In genomic region chrX:19514791-19515614, GRCh38 we compare ENCODE assay signal across 7 cellular contexts. TPM values are rescaled to one million over a fixed set of nuclear protein-coding genes. Genes with fewer than 3 reads are reported as not detected.
DNase-seq lines count a peak whose midpoint lies in the region; ATAC-seq and TF ChIP-seq lines count a peak whose summit lies in the region.

A gene with protein sequence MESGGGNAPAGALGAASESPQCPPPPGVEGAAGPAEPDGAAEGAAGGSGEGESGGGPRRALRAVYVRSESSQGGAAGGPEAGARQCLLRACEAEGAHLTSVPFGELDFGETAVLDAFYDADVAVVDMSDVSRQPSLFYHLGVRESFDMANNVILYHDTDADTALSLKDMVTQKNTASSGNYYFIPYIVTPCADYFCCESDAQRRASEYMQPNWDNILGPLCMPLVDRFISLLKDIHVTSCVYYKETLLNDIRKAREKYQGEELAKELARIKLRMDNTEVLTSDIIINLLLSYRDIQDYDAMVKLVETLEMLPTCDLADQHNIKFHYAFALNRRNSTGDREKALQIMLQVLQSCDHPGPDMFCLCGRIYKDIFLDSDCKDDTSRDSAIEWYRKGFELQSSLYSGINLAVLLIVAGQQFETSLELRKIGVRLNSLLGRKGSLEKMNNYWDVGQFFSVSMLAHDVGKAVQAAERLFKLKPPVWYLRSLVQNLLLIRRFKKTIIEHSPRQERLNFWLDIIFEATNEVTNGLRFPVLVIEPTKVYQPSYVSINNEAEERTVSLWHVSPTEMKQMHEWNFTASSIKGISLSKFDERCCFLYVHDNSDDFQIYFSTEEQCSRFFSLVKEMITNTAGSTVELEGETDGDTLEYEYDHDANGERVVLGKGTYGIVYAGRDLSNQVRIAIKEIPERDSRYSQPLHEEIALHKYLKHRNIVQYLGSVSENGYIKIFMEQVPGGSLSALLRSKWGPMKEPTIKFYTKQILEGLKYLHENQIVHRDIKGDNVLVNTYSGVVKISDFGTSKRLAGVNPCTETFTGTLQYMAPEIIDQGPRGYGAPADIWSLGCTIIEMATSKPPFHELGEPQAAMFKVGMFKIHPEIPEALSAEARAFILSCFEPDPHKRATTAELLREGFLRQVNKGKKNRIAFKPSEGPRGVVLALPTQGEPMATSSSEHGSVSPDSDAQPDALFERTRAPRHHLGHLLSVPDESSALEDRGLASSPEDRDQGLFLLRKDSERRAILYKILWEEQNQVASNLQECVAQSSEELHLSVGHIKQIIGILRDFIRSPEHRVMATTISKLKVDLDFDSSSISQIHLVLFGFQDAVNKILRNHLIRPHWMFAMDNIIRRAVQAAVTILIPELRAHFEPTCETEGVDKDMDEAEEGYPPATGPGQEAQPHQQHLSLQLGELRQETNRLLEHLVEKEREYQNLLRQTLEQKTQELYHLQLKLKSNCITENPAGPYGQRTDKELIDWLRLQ (N-terminal part only) (minus strand): TSS chrX:19515508. CDS start chrX:19515261, 247 bp downstream.

- H3K27ac Mint-ChIP-seq in WTC11 = no peak within 1 kb of the TSS
- no peak within 1 kb of the TSS for H3K27ac Mint-ChIP-seq in progenitor cell of endocrine pancreas

- POLR2A ChIA-PET in WTC11 (lab: Charles Lee) = interaction anchor here (0.7 kb wide), 1 partner anchor 285 kb away, joined by 3 read pairs; no protein-coding TSS in a partner anchor

- ATAC-seq in WTC11 = peak; percentile 78
- peak; percentile 70 for ATAC-seq in foreskin keratinocyte

- CTCF ChIA-PET in WTC11 (lab: Charles Lee) = interaction anchor here (0.9 to 1.9 kb wide), 3 partner anchors 132 to 143 kb away, joined by 3 to 6 read pairs (median 5); no protein-coding TSS in a partner anchor

- DNase-seq in Daoy (ENCODE audit: low read depth) (peak; percentile 55), HL-60 (ENCODE audit: low read depth in 1 of 2, low spot score in 1 of 2) (peak; percentile 6 to 16), WTC11 (ENCODE audit: low spot score) (peak; percentile 46), foreskin keratinocyte (no peak), progenitor cell of endocrine pancreas (ENCODE audit: low spot score, unreplicated experiment) (peak; percentile 24), NCI-H226 (no peak), uterus (no peak)

- H3K27ac ChIP-seq in HL-60 (replicated peaks) = no peak within 1 kb of the TSS
- H3K27ac ChIP-seq in foreskin keratinocyte = no peak within 1 kb of the TSS
- no peak within 1 kb of the TSS for H3K27ac ChIP-seq in uterus

- H3K27me3 ChIP-seq in HL-60 (ENCODE audit: insufficient read depth, poor library complexity, severe bottlenecking) (no peaks in the 10 kb centered on the region), foreskin keratinocyte (peaks cover 33% of the 10 kb centered on the region), uterus (peaks cover 0 to 9% of the 10 kb centered on the region in 2 donors)

- TF ChIP-seq POLR2A in uterus (IDR thresholded peaks at IDR 0.05) = no peak

- peak within 1 kb of the TSS; percentile 39 for H3K4me3 ChIP-seq in HL-60 (replicated peaks; ENCODE audit: insufficient read depth, low read length)
- peak within 1 kb of the TSS in 1 of 2 donors; percentile 34 for H3K4me3 ChIP-seq in uterus

- H3K4me1 Mint-ChIP-seq in WTC11 (peaks cover 12% of the 10 kb centered on the region), progenitor cell of endocrine pancreas (ENCODE audit: low read depth) (peaks cover 8% of the 10 kb centered on the region)

- intact Hi-C loops in uterus (cut with DNase I; ENCODE audit: low total_unique reads) = no loop called here

- H3K4me1 ChIP-seq in foreskin keratinocyte (no peaks in the 10 kb centered on the region), uterus (no peaks in the 10 kb centered on the region)

- no peaks in the 10 kb centered on the region for H3K36me3 ChIP-seq in uterus

- H3K36me3 Mint-ChIP-seq in WTC11 (peaks cover 2% of the 10 kb centered on the region; the same call in 1 of the 2 replicates), progenitor cell of endocrine pancreas (ENCODE audit: insufficient read depth) (peaks cover 1% of the 10 kb centered on the region)

- H3K9me3 ChIP-seq in uterus = no peaks in the 10 kb centered on the region

- TF ChIP-seq CTCF in HL-60 (IDR thresholded peaks at IDR 0.05; ENCODE audit: insufficient read depth, low read length) (no peak), WTC11 (IDR thresholded peaks at IDR 0.05) (0 out of 2 replicates have a peak, but pooled peaks have one; percentile 17), foreskin keratinocyte (conservative IDR thresholded peaks at IDR 0.05) (no peak), progenitor cell of endocrine pancreas (IDR thresholded peaks at IDR 0.05; ENCODE audit: unreplicated experiment) (no peak), uterus (IDR thresholded peaks at IDR 0.05) (peak in 1 of 4 experiments; percentile 8)

- H3K9me3 Mint-ChIP-seq in WTC11 = no peaks in the 10 kb centered on the region; the same call in 1 of the 2 replicates
- peaks cover 19% of the 10 kb centered on the region for H3K9me3 Mint-ChIP-seq in progenitor cell of endocrine pancreas (ENCODE audit: low read depth)

- H3K27me3 Mint-ChIP-seq in WTC11 (ENCODE audit: low read depth) = peaks cover 26% of the 10 kb centered on the region
- peaks cover 19% of the 10 kb centered on the region for H3K27me3 Mint-ChIP-seq in progenitor cell of endocrine pancreas

- H3K4me3 Mint-ChIP-seq in WTC11 = peak within 1 kb of the TSS; percentile 62
- H3K4me3 Mint-ChIP-seq in progenitor cell of endocrine pancreas (ENCODE audit: low read depth) = peak within 1 kb of the TSS; percentile 57

TF ChIP-seq in WTC11, 78 proteins besides CTCF, POLR2A, EP300 and RAD21:
- TF ChIP-seq IRF2 (CRISPR knock-in tag; IDR thresholded peaks at IDR 0.05; ENCODE audit: borderline replicate concordance, low read depth) = no peak
- no peak for TF ChIP-seq JAZF1 (CRISPR knock-in tag; IDR thresholded peaks at IDR 0.05)
- TF ChIP-seq ZNF232 (CRISPR knock-in tag; IDR thresholded peaks at IDR 0.05) = no peak
- no peak for TF ChIP-seq TEAD4 (CRISPR knock-in tag; IDR thresholded peaks at IDR 0.05)
- TF ChIP-seq, protein P1, sequence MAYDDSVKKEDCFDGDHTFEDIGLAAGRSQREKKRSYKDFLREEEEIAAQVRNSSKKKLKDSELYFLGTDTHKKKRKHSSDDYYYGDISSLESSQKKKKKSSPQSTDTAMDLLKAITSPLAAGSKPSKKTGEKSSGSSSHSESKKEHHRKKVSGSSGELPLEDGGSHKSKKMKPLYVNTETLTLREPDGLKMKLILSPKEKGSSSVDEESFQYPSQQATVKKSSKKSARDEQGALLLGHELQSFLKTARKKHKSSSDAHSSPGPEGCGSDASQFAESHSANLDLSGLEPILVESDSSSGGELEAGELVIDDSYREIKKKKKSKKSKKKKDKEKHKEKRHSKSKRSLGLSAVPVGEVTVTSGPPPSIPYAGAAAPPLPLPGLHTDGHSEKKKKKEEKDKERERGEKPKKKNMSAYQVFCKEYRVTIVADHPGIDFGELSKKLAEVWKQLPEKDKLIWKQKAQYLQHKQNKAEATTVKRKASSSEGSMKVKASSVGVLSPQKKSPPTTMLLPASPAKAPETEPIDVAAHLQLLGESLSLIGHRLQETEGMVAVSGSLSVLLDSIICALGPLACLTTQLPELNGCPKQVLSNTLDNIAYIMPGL (CRISPR knock-in tag; IDR thresholded peaks at IDR 0.05) = 0 out of 2 replicates have a peak, but pooled peaks have one; percentile 29

RNA-seq across cellular contexts. Expression of the gene that starts here (rescaled TPM):
- 0.36 and 0.57 TPM in 2 replicates for total RNA-seq in Daoy (2014; rRNA removed; shearing (Covaris generic))
- total RNA-seq in WTC11 (2021) (3.8 to 4.4 TPM (median 3.8 TPM) in 3 replicates), foreskin keratinocyte (0.07 and 0.10 TPM in 2 replicates), progenitor cell of endocrine pancreas (4.2 and 5.1 TPM in 2 replicates), uterus (under 1 TPM in 2 of 4 donors, not detected in 2; 0.55 to 0.90 TPM)
- polyA plus RNA-seq in foreskin keratinocyte = 0.07 TPM in 1 of 2 replicates, not detected in the other

Comparison
In these comparisons a context has a peak if more than half of its experiments do, and no peak if none do; other contexts are left out.
1. Peak in DNase-seq in Daoy; RNA of the gene not detected or under 1 TPM.
2. Peak in ATAC-seq in foreskin keratinocyte; RNA of the gene not detected or under 1 TPM.
3. DNase-seq: peak in HL-60 (2 of 2), WTC11 (single experiment) and progenitor cell of endocrine pancreas (single experiment); none in foreskin keratinocyte (0 of 2), NCI-H226 (single experiment) and uterus (0 of 2).